21 cellular contexts compared by ENCODE assay signal in genomic region chr15:68010366-68010765, GRCh38.
DNase-seq lines count a peak whose midpoint lies in the region; TF ChIP-seq lines count a peak whose summit lies in the region.
"Had no signal": no experiment of that assay in that cellular context is flagged by ENCODE, and none has a peak within 500 bp of the region (broad histone marks: within the 10 kb centered on the region; RNA-seq: fewer than 3 reads in every experiment).

No MANE protein-coding gene starts in this region.

- TF ChIP-seq CTCF in neutrophil (IDR thresholded peaks at IDR 0.05), result no peak

- H3K27ac ChIP-seq in neutrophil, result peak overlapping the region; percentile 68
- H3K27ac ChIP-seq: A549, Peyer's patch, SJSA1 had no signal

- no peaks in the 10 kb centered on the region for H3K27me3 ChIP-seq in NT2/D1 (ENCODE audit: insufficient read depth, insufficient read length)
- no peaks in the 10 kb centered on the region for H3K27me3 ChIP-seq in neutrophil
- H3K27me3 ChIP-seq: MG63, Peyer's patch, SJSA1 had no signal

- no peak overlapping the region for H3K9ac ChIP-seq in NT2/D1 (ENCODE audit: insufficient read length, low read depth)

- peak; percentile 77 for DNase-seq in ELF-1 (ENCODE audit: low read depth, low spot score)
- peak; percentile 81 for DNase-seq in NT2/D1 (ENCODE audit: low read depth, low spot score)
- peak; percentile 78 for DNase-seq in iPS-NIHi11 (ENCODE audit: low spot score)
- no peak for DNase-seq in NCI-H82 treated with DMSO at 0.1 percent for 48 hours (lab: John Stamatoyannopoulos, UW; ENCODE audit: unreplicated experiment)
- DNase-seq in NCI-H2227 treated with DMSO at 0.1 percent for 48 hours (lab: John Stamatoyannopoulos, UW), result no peak
- no peak for DNase-seq in NCI-H1092 (lab: John Stamatoyannopoulos, UW)
- no peak for DNase-seq in anterior cingulate cortex (lab: John Stamatoyannopoulos, UW)
- DNase-seq: CD8-positive, alpha-beta T cell; DMS79; Kasumi-1; MG63; NCI-H1092 treated with DMSO at 0.1 percent for 48 hours; NCI-H146; NCI-H2029 treated with DMSO at 0.1 percent for 48 hours; NCI-H2171; NCI-H446 treated with DMSO at 0.1 percent for 48 hours; NCI-H69; Peyer's patch had no signal

- H3K36me3 ChIP-seq in NT2/D1 (ENCODE audit: insufficient read depth, insufficient read length, low read length) (no peaks in the 10 kb centered on the region), neutrophil (no peaks in the 10 kb centered on the region)
- H3K36me3 ChIP-seq: MG63, Peyer's patch, SJSA1 had no signal

- peaks cover 22% of the 10 kb centered on the region for H3K9me3 ChIP-seq in NT2/D1 (ENCODE audit: insufficient read depth, low read length)
- no peaks in the 10 kb centered on the region for H3K9me3 ChIP-seq in neutrophil
- H3K9me3 ChIP-seq: A549, Peyer's patch, SJSA1 had no signal

- H3K4me3 ChIP-seq in NT2/D1 (ENCODE audit: insufficient read length, low read depth) (no peak overlapping the region), neutrophil (ENCODE audit: low read depth in 1 of 2, low read length in 1 of 2) (no peak overlapping the region)
- H3K4me3 ChIP-seq: A549, MG63, Peyer's patch, SJSA1 had no signal

- H3K4me1 ChIP-seq in NT2/D1 (ENCODE audit: insufficient read depth, insufficient read length), result no peaks in the 10 kb centered on the region
- peaks cover 32 to 34% of the 10 kb centered on the region in 2 experiments for H3K4me1 ChIP-seq in neutrophil (ENCODE audit: control insufficient read depth in 1 of 2, insufficient read depth in 1 of 2, low read depth in 1 of 2, low read length in 1 of 2)
- H3K4me1 ChIP-seq: SJSA1 had no signal

Comparison
In these comparisons a context has a peak if more than half of its experiments do, and no peak if none do; other contexts are left out.
1. DNase-seq: peak in ELF-1 (single experiment), NT2/D1 (single experiment) and iPS-NIHi11 (single experiment); none in NCI-H82 treated with DMSO at 0.1 percent for 48 hours (single experiment), NCI-H2227 treated with DMSO at 0.1 percent for 48 hours (single experiment), NCI-H1092 (single experiment) and anterior cingulate cortex (0 of 58).